22 cellular contexts compared by ENCODE assay signal in the genomic region with DNA sequence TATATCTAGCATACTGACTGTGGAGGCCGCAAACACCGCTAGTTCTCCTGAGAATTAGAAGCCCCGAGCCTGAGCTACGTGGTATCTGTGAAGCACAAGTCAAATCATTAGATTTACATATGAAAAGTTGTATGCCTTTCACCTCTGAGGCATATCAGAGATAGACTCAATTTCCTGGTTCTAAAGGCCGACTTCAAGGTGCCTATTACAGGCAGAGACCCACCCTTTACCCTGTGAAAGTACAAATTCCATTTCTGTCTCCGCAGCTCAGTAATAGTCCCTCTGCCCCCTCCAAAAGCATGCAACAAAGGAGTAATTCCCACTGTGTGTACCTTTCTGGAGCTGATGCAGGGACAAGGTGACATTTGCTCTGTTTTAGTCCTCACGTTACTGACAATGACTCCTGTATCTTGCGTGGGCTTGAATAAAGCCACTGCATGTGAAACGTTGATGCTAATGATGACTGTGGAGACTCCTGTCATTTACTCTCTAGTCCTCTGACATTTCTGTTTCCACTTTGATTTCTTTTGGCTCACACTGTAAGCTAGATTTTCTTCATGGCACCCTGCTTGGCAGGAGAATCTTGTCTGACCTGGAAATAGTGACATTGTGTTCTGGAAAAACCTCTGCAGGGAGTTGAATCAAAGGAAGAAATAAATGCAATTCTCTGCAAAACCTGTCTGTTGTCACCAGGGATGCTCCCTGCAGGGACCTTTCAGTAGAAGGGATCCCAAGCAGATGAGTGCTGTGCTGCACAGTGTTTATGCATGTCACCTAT.
DNase-seq lines count a peak whose midpoint lies in the region; ATAC-seq, FAIRE-seq and TF ChIP-seq lines count a peak whose summit lies in the region.
"Had no signal": no experiment of that assay in that cellular context is flagged by ENCODE, and none has a peak within 500 bp of the region (broad histone marks: within the 10 kb centered on the region; RNA-seq: fewer than 3 reads in every experiment).

No MANE protein-coding gene starts in this region.

- CTCF ChIA-PET in H1 (lab: Charles Lee; ENCODE audit: partially characterized antibody), result interaction anchor here (1.1 to 1.5 kb wide), 3 partner anchors 13 to 27 kb away, joined by 3 to 4 read pairs (median 3); no protein-coding TSS in a partner anchor

- no peak overlapping the region for H2BK5ac ChIP-seq in H1 (ENCODE audit: low read depth, low read length)

- no peak overlapping the region for H3K4ac ChIP-seq in H1 (replicated peaks; ENCODE audit: insufficient read length, low read depth, low read length)

- H3K14ac ChIP-seq in H1 (ENCODE audit: insufficient read length), result no peak overlapping the region

- H3K36me3 Mint-ChIP-seq in GM23338 (ENCODE audit: low read depth), result no peaks in the 10 kb centered on the region
- H3K36me3 Mint-ChIP-seq: CD14-positive monocyte had no signal

- no peak overlapping the region for H2BK20ac ChIP-seq in H1 (ENCODE audit: low read length)

- peak; percentile 19 for FAIRE-seq in H1 (lab: Jason Lieb, UNC)
- FAIRE-seq: A204.1 had no signal

- H4K20me1 ChIP-seq in GM23338 (replicated peaks; ENCODE audit: insufficient read depth), result no peaks in the 10 kb centered on the region
- H4K20me1 ChIP-seq in H1 (replicated peaks in 1 of 2; ENCODE audit: control insufficient read depth in 1 of 2, insufficient read depth in 2 of 2, low read length in 2 of 2), result no peaks in the 10 kb centered on the region

- H3K79me2 ChIP-seq in GM23338 (replicated peaks; ENCODE audit: insufficient read depth) (no peaks in the 10 kb centered on the region), H1 (ENCODE audit: control insufficient read depth in 1 of 2, insufficient read depth in 2 of 2, low read length in 2 of 2) (no peaks in the 10 kb centered on the region)

- H3K27ac ChIP-seq in GM23338 (ENCODE audit: low read depth) (no peak overlapping the region), Peyer's patch (peak overlapping the region in 3 of 4 donors; percentile 23 to 44 (median 33)), H1 (ENCODE audit: low read depth, low read length) (no peak overlapping the region), testis (no peak overlapping the region)
- H3K27ac ChIP-seq: KMS-11 had no signal

- H3K9me3 Mint-ChIP-seq in GM23338, result no peaks in the 10 kb centered on the region

- H3K27me3 ChIP-seq in GM23338 (ENCODE audit: insufficient read depth) (no peaks in the 10 kb centered on the region), Peyer's patch (no peaks in the 10 kb centered on the region), H1 (replicated peaks in 1 of 4; ENCODE audit: control insufficient read depth in 3 of 4, extremely low read depth in 1 of 4, insufficient read depth in 3 of 4, low read length in 3 of 4) (no peaks in the 10 kb centered on the region), testis (no peaks in the 10 kb centered on the region)

- no peaks in the 10 kb centered on the region for H3K79me1 ChIP-seq in H1 (ENCODE audit: low read depth, low read length)

- H3K23ac ChIP-seq in H1 (ENCODE audit: insufficient read length), result no peak overlapping the region

- H4K8ac ChIP-seq in H1 (ENCODE audit: extremely low read depth, insufficient read depth, low read length), result no peak overlapping the region

- ATAC-seq in GM23338, result peak; percentile 42; the same call in 2 of the 3 replicates
- ATAC-seq: SK-N-SH treated with all-trans-retinoic acid at 6 μM for 48 hours had no signal

- no peak for TF ChIP-seq EP300 in H1 (IDR thresholded peaks at IDR 0.05; ENCODE audit: borderline replicate concordance in 1 of 2, low read depth in 2 of 2, low read length in 2 of 2)

- H3K9ac ChIP-seq in H1 (replicated peaks in 1 of 4; ENCODE audit: extremely low read depth in 1 of 4, low read depth in 3 of 4, low read length in 3 of 4), result no peak overlapping the region
- H3K9ac ChIP-seq: KMS-11 had no signal

- no peak overlapping the region for H2BK15ac ChIP-seq in H1 (ENCODE audit: low read length)

- DNase-seq in GM23338 (ENCODE audit: low spot score) (peak; percentile 7), Peyer's patch (peak in 1 of 3 donors; percentile 47), H1 (ENCODE audit: low read depth in 1 of 2, low spot score in 2 of 2) (no peak), putamen (ENCODE audit: low spot score) (peak; percentile 12), testis (no peak), NCI-H1930 (lab: John Stamatoyannopoulos, UW) (no peak), nucleus accumbens (lab: John Stamatoyannopoulos, UW) (no peak), activated gamma-delta T cell treated with Interleukin-2 at 50 U/mL for 16 hours (no peak)
- DNase-seq: EL, IMR-90, NCI-H1105, NCI-H1694, NCI-H2081 treated with DMSO at 0.1 percent for 48 hours, NCI-H2171 treated with DMSO at 0.1 percent for 48 hours, NCI-H446, NCI-H69, SIG-M5 had no signal

- H3K56ac ChIP-seq in H1 (replicated peaks; ENCODE audit: insufficient read length, low read depth, low read length), result no peak overlapping the region

- H3K27ac Mint-ChIP-seq in GM23338, result no peak overlapping the region
- H3K27ac Mint-ChIP-seq: B cell, CD14-positive monocyte had no signal

- TF ChIP-seq CTCF in GM23338 (conservative IDR thresholded peaks at IDR 0.05; ENCODE audit: low read depth in 2 of 2), result no peak
- TF ChIP-seq CTCF in Peyer's patch (IDR thresholded peaks at IDR 0.05), result no peak
- no peak for TF ChIP-seq CTCF in H1 (IDR thresholded peaks at IDR 0.05; ENCODE audit: control extremely low read depth in 1 of 3, insufficient read depth in 1 of 3, low read depth in 1 of 3, low read length in 3 of 3)
- no peak for TF ChIP-seq CTCF in testis (IDR thresholded peaks at IDR 0.05)

- no peaks in the 10 kb centered on the region for H3K9me3 ChIP-seq in Peyer's patch
- H3K9me3 ChIP-seq in H1 (ENCODE audit: insufficient read depth in 2 of 2, low read depth in 1 of 2, low read length in 1 of 2), result no peaks in the 10 kb centered on the region
- no peaks in the 10 kb centered on the region for H3K9me3 ChIP-seq in testis

- H3K18ac ChIP-seq in H1 (ENCODE audit: extremely low read depth, low read length), result no peak overlapping the region; the same call in 1 of the 2 replicates

- no peak overlapping the region for H3K4me3 Mint-ChIP-seq in GM23338
- H3K4me3 Mint-ChIP-seq: B cell, CD14-positive monocyte had no signal

- H3K9me2 ChIP-seq in GM23338 (ENCODE audit: insufficient read depth), result no peaks in the 10 kb centered on the region

- H4K5ac ChIP-seq in H1 (ENCODE audit: insufficient read length, low read depth, low read length), result no peak overlapping the region

- POLR2A ChIA-PET in H1 (lab: Charles Lee; ENCODE audit: partially characterized antibody), result no interaction called here

- TF ChIP-seq POLR2A in Peyer's patch (IDR thresholded peaks at IDR 0.05) (no peak), H1 (IDR thresholded peaks at IDR 0.05; ENCODE audit: control extremely low read depth in 1 of 2, low read depth in 2 of 2, low read length in 2 of 2) (no peak), testis (IDR thresholded peaks at IDR 0.05) (no peak)

- H3F3A ChIP-seq in GM23338 (replicated peaks; ENCODE audit: low read depth), result no peaks in the 10 kb centered on the region

- WGBS in H1 (ENCODE audit: extremely low coverage in 1 of 2, insufficient coverage in 1 of 2, insufficient read length in 1 of 2, insufficient replicate concordance in 2 of 2, low coverage in 1 of 2, low lambda C conversion rate in 2 of 2, missing lambda C conversion rate in 1 of 2), 2 experiments, result 81% methylated on average over 9 of the region's 9 CpGs; no CpG with 5 or more reads in 1 of the 2 experiments
- 62 to 70% methylated on average over 9 of the region's 9 CpGs for WGBS in testis, 2 donors

- H2AFZ ChIP-seq in GM23338 (peak overlapping the region; percentile 43; the same call in 1 of the 2 replicates), H1 (ENCODE audit: low read length) (no peak overlapping the region)

- no peak overlapping the region for H2AK5ac ChIP-seq in H1 (ENCODE audit: low read depth, low read length)

- TF ChIP-seq RAD21 in H1 (IDR thresholded peaks at IDR 0.05 in 1 of 2, conservative IDR thresholded peaks at IDR 0.05 in 1 of 2; ENCODE audit: low read depth in 2 of 2, low read length in 2 of 2), result no peak

- H3K23me2 ChIP-seq in H1 (ENCODE audit: low read depth, low read length), result no peaks in the 10 kb centered on the region

- no peak overlapping the region for H2BK120ac ChIP-seq in H1 (replicated peaks; ENCODE audit: low read depth, low read length)

- H3K27me3 Mint-ChIP-seq in GM23338 (ENCODE audit: insufficient read depth, low read depth, poor library complexity), result no peaks in the 10 kb centered on the region

- no peaks in the 10 kb centered on the region for H3K36me3 ChIP-seq in GM23338 (ENCODE audit: insufficient read depth)
- no peaks in the 10 kb centered on the region for H3K36me3 ChIP-seq in Peyer's patch
- H3K36me3 ChIP-seq in H1 (ENCODE audit: control insufficient read depth in 2 of 4, insufficient read depth in 4 of 4, low read length in 3 of 4), result no peaks in the 10 kb centered on the region; a peak in 1 of 8 replicates
- H3K36me3 ChIP-seq in testis (ENCODE audit: low read depth, missing control alignments), result no peaks in the 10 kb centered on the region

- no peak overlapping the region for H2BK12ac ChIP-seq in H1 (ENCODE audit: low read depth, low read length)

- H3K4me2 ChIP-seq in GM23338 (no peak overlapping the region), H1 (ENCODE audit: insufficient read depth in 1 of 2, low read depth in 2 of 2, low read length in 2 of 2) (no peak overlapping the region)
- H3K4me2 ChIP-seq: KMS-11 had no signal

- no peak overlapping the region for H4K91ac ChIP-seq in H1 (replicated peaks; ENCODE audit: insufficient read length, low read length)

- intact Hi-C loops in testis (cut with DNase I; ENCODE audit: low total_unique reads), result no loop called here

- H3K4me1 Mint-ChIP-seq in GM23338, result peaks cover 16% of the 10 kb centered on the region
- H3K4me1 Mint-ChIP-seq: B cell, CD14-positive monocyte had no signal

- H3K4me1 ChIP-seq in GM23338 (ENCODE audit: insufficient read depth), result 0 out of 2 replicates have a peak, but pooled peaks cover 9% of the 10 kb centered on the region
- H3K4me1 ChIP-seq in Peyer's patch, result peaks cover 0 to 11% (median 0%) of the 10 kb centered on the region in 4 donors
- peaks cover 0 to 15% (median 6%) of the 10 kb centered on the region in 4 experiments; a peak in 2 of 7 replicates for H3K4me1 ChIP-seq in H1 (replicated peaks in 1 of 4; ENCODE audit: control insufficient read depth in 3 of 4, insufficient read depth in 4 of 4, low read length in 3 of 4)
- H3K4me1 ChIP-seq in testis, result no peaks in the 10 kb centered on the region

- no peak overlapping the region for H3K4me3 ChIP-seq in GM23338
- peak overlapping the region in 1 of 4 donors; percentile 8 for H3K4me3 ChIP-seq in Peyer's patch
- H3K4me3 ChIP-seq in H1 (ENCODE audit: extremely low read depth in 1 of 4, insufficient read depth in 2 of 4, low read depth in 3 of 4, low read length in 4 of 4), result no peak overlapping the region
- H3K4me3 ChIP-seq in testis, result no peak overlapping the region

TF ChIP-seq in GM23338, 12 proteins besides CTCF, POLR2A, EP300 and RAD21 (continues in another document):
- TF ChIP-seq JUNB (IDR thresholded peaks at IDR 0.05; ENCODE audit: unreplicated experiment), result no peak
- no peak for TF ChIP-seq EZH2 (IDR thresholded peaks at IDR 0.05; ENCODE audit: low read depth, unreplicated experiment)

TF ChIP-seq in H1, 55 proteins besides CTCF, POLR2A, EP300 and RAD21 (continues in another document):
- TF ChIP-seq TAF7 (optimal IDR thresholded peaks at IDR 0.05; ENCODE audit: borderline replicate concordance, low read depth, low read length), result no peak
- no peak for TF ChIP-seq TBP (IDR thresholded peaks at IDR 0.05; ENCODE audit: low read depth, low read length)
- TF ChIP-seq JUN (IDR thresholded peaks at IDR 0.05; ENCODE audit: low read depth, low read length), result no peak

Comparison
In these comparisons a context has a peak if more than half of its experiments do, and no peak if none do; other contexts are left out.
1. DNase-seq: peak in GM23338 (single experiment) and putamen (single experiment); none in H1 (0 of 2), testis (single experiment), NCI-H1930 (0 of 2), nucleus accumbens (0 of 56) and activated gamma-delta T cell treated with Interleukin-2 at 50 U/mL for 16 hours (single experiment).
2. H3K27ac ChIP-seq: peak in Peyer's patch (3 of 4); none in GM23338 (single experiment), H1 (single experiment) and testis (0 of 2).